Comparison of ENCODE assay signal across 14 cellular contexts in the genomic region with DNA sequence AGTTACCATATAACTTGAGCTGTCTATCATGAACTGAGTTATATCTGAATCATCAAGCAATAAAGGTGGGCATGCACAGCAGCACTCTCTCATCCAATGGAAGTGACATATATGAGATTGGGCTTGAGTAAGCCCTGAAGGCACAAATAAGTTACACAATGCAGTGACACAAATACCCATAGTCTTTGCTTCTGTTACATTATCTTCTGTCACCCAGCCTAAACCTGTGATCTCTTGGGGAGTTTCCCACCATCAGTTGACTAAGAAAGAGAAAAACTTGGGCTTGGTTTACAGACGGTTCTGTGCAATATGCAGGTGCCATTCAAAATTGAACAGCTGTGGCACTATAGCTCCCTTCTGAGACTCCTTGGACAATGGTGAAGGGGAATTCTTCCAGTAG.
DNase-seq lines count a peak whose midpoint lies in the region; ATAC-seq, FAIRE-seq and TF ChIP-seq lines count a peak whose summit lies in the region.
"Had no signal": no experiment of that assay in that cellular context is flagged by ENCODE, and none has a peak within 500 bp of the region (broad histone marks: within the 10 kb centered on the region; RNA-seq: fewer than 3 reads in every experiment).

No MANE protein-coding gene starts in this region.

- no peaks in the 10 kb centered on the region for H3K36me3 Mint-ChIP-seq in activated CD4-positive, alpha-beta memory T cell treated with anti-CD3 and anti-CD28 coated beads, Interleukin-2, amount 10 ng/mL, durations not matched to agents 7 days and 5 days (ENCODE audit: low read depth)

- no peaks in the 10 kb centered on the region for H3K27me3 Mint-ChIP-seq in activated CD4-positive, alpha-beta memory T cell treated with anti-CD3 and anti-CD28 coated beads, Interleukin-2, amount 10 ng/mL, durations not matched to agents 7 days and 5 days

- H3K4me1 ChIP-seq in aorta (ENCODE audit: control insufficient read depth in 1 of 2, insufficient read depth in 2 of 2, low read length in 2 of 2) (no peaks in the 10 kb centered on the region), gastrocnemius medialis (no peaks in the 10 kb centered on the region)

- WGBS in aorta, 2 donors = 94 to 97% methylated on average over 1 of the region's 1 CpG

- CTCF ChIA-PET in activated CD4-positive, alpha-beta memory T cell treated with anti-CD3 and anti-CD28 coated beads, Interleukin-2, amount 10 ng/mL, durations not matched to agents 7 days and 5 days (lab: Charles Lee) = no interaction called here

- FAIRE-seq in GM18507 (lab: Jason Lieb, UNC) = peak; percentile 31
- FAIRE-seq: astrocyte, endometrium had no signal

- H3K4me3 ChIP-seq in aorta (ENCODE audit: low read length in 2 of 2) (no peak overlapping the region), gastrocnemius medialis (no peak overlapping the region)
- H3K4me3 ChIP-seq: BLaER1 treated with 17β-estradiol and CSF1 and Interleukin-3, amounts not matched to agents 10 nM and 100 nM had no signal

- DNase-seq in GM18507 (ENCODE audit: extremely low spot score, insufficient read length, low read depth) = no peak
- no peak for DNase-seq in GF-D8 (lab: John Stamatoyannopoulos, UW)
- DNase-seq in aorta = no peak
- no peak for DNase-seq in activated CD4-positive, alpha-beta memory T cell treated with anti-CD3 and anti-CD28 coated beads, Interleukin-2, amount 10 ng/mL, durations not matched to agents 7 days and 5 days
- no peak for DNase-seq in gastrocnemius medialis
- DNase-seq: midbrain, NCI-H146 had no signal

- H3K4me1 Mint-ChIP-seq in activated CD4-positive, alpha-beta memory T cell treated with anti-CD3 and anti-CD28 coated beads, Interleukin-2, amount 10 ng/mL, durations not matched to agents 7 days and 5 days = no peaks in the 10 kb centered on the region

- no peak overlapping the region for H3K27ac Mint-ChIP-seq in activated CD4-positive, alpha-beta memory T cell treated with anti-CD3 and anti-CD28 coated beads, Interleukin-2, amount 10 ng/mL, durations not matched to agents 7 days and 5 days
- H3K27ac Mint-ChIP-seq: T-helper 2 cell treated with Interferon-gamma antibody and Interleukin-4, amounts not matched to agents 5 μg/mL and 100 μg/mL, for 36 hours had no signal

- H3K27ac ChIP-seq in aorta (ENCODE audit: low read depth in 1 of 2, low read length in 2 of 2) (no peak overlapping the region), gastrocnemius medialis (no peak overlapping the region)
- H3K27ac ChIP-seq: BLaER1 treated with 17β-estradiol and CSF1 and Interleukin-3, amounts not matched to agents 10 nM and 100 nM had no signal

- TF ChIP-seq CTCF in gastrocnemius medialis (IDR thresholded peaks at IDR 0.05 in 4 of 5, conservative IDR thresholded peaks at IDR 0.05 in 1 of 5) = no peak

- no peak overlapping the region for H3K4me3 Mint-ChIP-seq in activated CD4-positive, alpha-beta memory T cell treated with anti-CD3 and anti-CD28 coated beads, Interleukin-2, amount 10 ng/mL, durations not matched to agents 7 days and 5 days
- H3K4me3 Mint-ChIP-seq: T-helper 2 cell treated with Interferon-gamma antibody and Interleukin-4, amounts not matched to agents 5 μg/mL and 100 μg/mL, for 36 hours had no signal

- ATAC-seq in GM19463 (IDR thresholded peaks at IDR 0.05; ENCODE audit: unreplicated experiment) (peak; percentile 93), HG02884 (IDR thresholded peaks at IDR 0.05; ENCODE audit: unreplicated experiment) (peak; percentile 94), HG03558 (IDR thresholded peaks at IDR 0.05; ENCODE audit: extremely low read depth, unreplicated experiment) (peak; percentile 92), aorta (ENCODE audit: low FRiP score) (no peak), gastrocnemius medialis (no peak)

- H3K9me3 ChIP-seq in aorta (ENCODE audit: control insufficient read depth, low read length) (no peaks in the 10 kb centered on the region), gastrocnemius medialis (no peaks in the 10 kb centered on the region)
- H3K9me3 ChIP-seq: BLaER1 treated with 17β-estradiol and CSF1 and Interleukin-3, amounts not matched to agents 10 nM and 100 nM had no signal

- no peaks in the 10 kb centered on the region for H3K9me3 Mint-ChIP-seq in activated CD4-positive, alpha-beta memory T cell treated with anti-CD3 and anti-CD28 coated beads, Interleukin-2, amount 10 ng/mL, durations not matched to agents 7 days and 5 days
- H3K9me3 Mint-ChIP-seq: T-helper 2 cell treated with Interferon-gamma antibody and Interleukin-4, amounts not matched to agents 5 μg/mL and 100 μg/mL, for 36 hours had no signal

- no peaks in the 10 kb centered on the region for H3K27me3 ChIP-seq in aorta (ENCODE audit: control insufficient read depth in 1 of 2, insufficient read depth in 2 of 2, low read length in 1 of 2)
- no peaks in the 10 kb centered on the region for H3K27me3 ChIP-seq in gastrocnemius medialis
- H3K27me3 ChIP-seq: BLaER1 treated with 17β-estradiol and CSF1 and Interleukin-3, amounts not matched to agents 10 nM and 100 nM had no signal

- POLR2A ChIA-PET in activated CD4-positive, alpha-beta memory T cell treated with anti-CD3 and anti-CD28 coated beads, Interleukin-2, amount 10 ng/mL, durations not matched to agents 7 days and 5 days (lab: Charles Lee) = no interaction called here

- in situ Hi-C loops in gastrocnemius medialis (cut with MboI; ENCODE audit: low sequenced_read_pairs in 4 of 4) = no loop called here

- intact Hi-C loops in aorta (cut with DNase I) = no loop called here
- intact Hi-C loops in gastrocnemius medialis (cut with DNase I; ENCODE audit: low total_unique reads) = no loop called here

- no peak for TF ChIP-seq POLR2A in gastrocnemius medialis (IDR thresholded peaks at IDR 0.05)

- H3K36me3 ChIP-seq in aorta (ENCODE audit: control insufficient read depth in 1 of 2, insufficient read depth in 2 of 2, low read length in 1 of 2) (peaks cover 0 to 2% of the 10 kb centered on the region in 2 donors), gastrocnemius medialis (no peaks in the 10 kb centered on the region)
- H3K36me3 ChIP-seq: BLaER1 treated with 17β-estradiol and CSF1 and Interleukin-3, amounts not matched to agents 10 nM and 100 nM had no signal

Comparison
In these comparisons a context has a peak if more than half of its experiments do, and no peak if none do; other contexts are left out.
1. ATAC-seq: peak in GM19463 (single experiment), HG02884 (single experiment) and HG03558 (single experiment); none in aorta (single experiment) and gastrocnemius medialis (0 of 2).